Comparison of ENCODE assay signal across 35 cellular contexts in genomic region chr16:69561901-69562300, GRCh38. TPM values are rescaled to one million over a fixed set of nuclear protein-coding genes. Genes with fewer than 3 reads are reported as not detected.
DNase-seq lines count a peak whose midpoint lies in the region; ATAC-seq, FAIRE-seq and TF ChIP-seq lines count a peak whose summit lies in the region.
"Had no signal": no experiment of that assay in that cellular context is flagged by ENCODE, and none has a peak within 500 bp of the region (broad histone marks: within the 10 kb centered on the region; RNA-seq: fewer than 3 reads in every experiment).

No MANE protein-coding gene starts in this region.

- no peak overlapping the region for H3K23ac ChIP-seq in IMR-90 (ENCODE audit: low read depth, low read length)

- H3K36me3 ChIP-seq in IMR-90 (ENCODE audit: control insufficient read depth, insufficient read depth, low read length) = no peaks in the 10 kb centered on the region
- peaks cover 5% of the 10 kb centered on the region; the same call in 1 of the 2 replicates for H3K36me3 ChIP-seq in Panc1 (ENCODE audit: control insufficient read depth, insufficient read depth, low read length)
- H3K36me3 ChIP-seq in HepG2 (replicated peaks in 1 of 2; ENCODE audit: control insufficient read depth in 1 of 2, insufficient read depth in 2 of 2, low read length in 2 of 2) = no peaks in the 10 kb centered on the region
- H3K36me3 ChIP-seq: ascending aorta, cardiac muscle cell, right atrium auricular region, spleen, stomach had no signal

- FAIRE-seq in HepG2 (lab: Jason Lieb, UNC) = no peak
- FAIRE-seq: D721Med, urothelium cell line had no signal

- no peak overlapping the region for H3K18ac ChIP-seq in IMR-90 (ENCODE audit: low read depth, low read length)

- CTCF ChIA-PET in IMR-90 (lab: Yijun Ruan, JAX) (interaction anchor here (0.7 kb wide), 1 partner anchor 36 kb away, joined by 8 read pairs; no protein-coding TSS in a partner anchor), Panc1 (lab: Charles Lee) (no interaction called here), HepG2 (lab: Yijun Ruan, JAX; ENCODE audit: low intra/inter-chr PET ratio, low total read pairs) (no interaction called here)

- H4K20me1 ChIP-seq in IMR-90 (ENCODE audit: insufficient read depth, low read length) = peaks cover under 1% of the 10 kb centered on the region; the same call in 1 of the 2 replicates
- no peaks in the 10 kb centered on the region for H4K20me1 ChIP-seq in HepG2 (ENCODE audit: insufficient read depth, low read length)

- H3K4me1 ChIP-seq in IMR-90 (ENCODE audit: control insufficient read depth, insufficient read depth, low read length) = peaks cover 7% of the 10 kb centered on the region
- H3K4me1 ChIP-seq in Panc1 (ENCODE audit: control insufficient read depth, insufficient read depth, low read length) = peaks cover 8% of the 10 kb centered on the region
- peaks cover 63% of the 10 kb centered on the region for H3K4me1 ChIP-seq in HepG2 (ENCODE audit: insufficient read depth, low read length)

- no peak overlapping the region for H2BK5ac ChIP-seq in IMR-90 (ENCODE audit: low read depth, low read length, poor library complexity, severe bottlenecking)

- H4K5ac ChIP-seq in IMR-90 (ENCODE audit: low read depth, low read length) = no peak overlapping the region

- H2BK120ac ChIP-seq in IMR-90 (ENCODE audit: low read depth, low read length) = no peak overlapping the region

- H3K9me1 ChIP-seq in IMR-90 (ENCODE audit: insufficient read depth, low read length) = no peaks in the 10 kb centered on the region

- dilution Hi-C loops in IMR-90 (cut with HindIII; ENCODE audit: low sequenced_read_pairs, unreplicated experiment) = no loop called here

- H3K56ac ChIP-seq in IMR-90 (ENCODE audit: extremely low read depth, insufficient read depth, low read length) = no peak overlapping the region

- H3K9ac ChIP-seq in IMR-90 (ENCODE audit: low read depth, low read length) (no peak overlapping the region), HepG2 (ENCODE audit: insufficient read depth, low read depth, low read length) (no peak overlapping the region)
- H3K9ac ChIP-seq: GM23248, KMS-11 had no signal

- H2AK5ac ChIP-seq in IMR-90 (ENCODE audit: low read depth, low read length) = no peak overlapping the region

- ATAC-seq in IMR-90 (ENCODE audit: low read depth) (no peak), Panc1 (no peak), HepG2 (no peak), GM18519 (IDR thresholded peaks at IDR 0.05; ENCODE audit: low FRiP score, unreplicated experiment) (no peak)
- ATAC-seq: activated CD4-positive, CD25-positive, alpha-beta regulatory T cell treated with anti-CD3 and anti-CD28 coated beads, Interleukin-2, amount 50 U/mL, for 24 hours; activated T-helper 17 cell treated with anti-CD3 and anti-CD28 coated beads, Interleukin-2, amount 50 U/mL, for 72 hours; effector memory CD8-positive, alpha-beta T cell; left lobe of liver; SK-N-SH treated with all-trans-retinoic acid at 6 μM for 48 hours; T-helper 17 cell had no signal

- no peak overlapping the region for H4K8ac ChIP-seq in IMR-90 (ENCODE audit: low read depth in 2 of 2, low read length in 2 of 2)

- in situ Hi-C loops in IMR-90 (cut with MboI; ENCODE audit: low sequenced_read_pairs) = no loop called here
- in situ Hi-C loops in Panc1 (cut with HindIII; ENCODE audit: low pct_unique_long_range_greater_than_20kb, low sequenced_read_pairs) = no loop called here
- in situ Hi-C loops in HepG2 (cut with HindIII; ENCODE audit: extremely low pct_ligation_motif_present, low pct_unique_long_range_greater_than_20kb) = loop anchor here (10.0 kb wide), 1 partner anchor 167 kb away; no protein-coding TSS in a partner anchor

- H3K79me1 ChIP-seq in IMR-90 (ENCODE audit: low read depth in 1 of 2, low read length in 2 of 2) = peaks cover 0 to 22% of the 10 kb centered on the region in 2 experiments; a peak in 2 of 4 replicates

- H3K9me3 ChIP-seq in IMR-90 (ENCODE audit: control insufficient read depth, insufficient read depth, low read length) (no peaks in the 10 kb centered on the region), Panc1 (ENCODE audit: control insufficient read depth, insufficient read depth, low read depth, low read length) (no peaks in the 10 kb centered on the region), HepG2 (ENCODE audit: low read length) (no peaks in the 10 kb centered on the region)
- H3K9me3 ChIP-seq: ascending aorta, right atrium auricular region, spleen, stomach had no signal

- peaks cover 27% of the 10 kb centered on the region for H3K79me2 ChIP-seq in HepG2 (ENCODE audit: insufficient read depth, low read length)

- no peak overlapping the region for H3K4me2 ChIP-seq in IMR-90 (ENCODE audit: low read depth, low read length)
- H3K4me2 ChIP-seq in HepG2 (ENCODE audit: low read depth, low read length) = peak overlapping the region; percentile 28
- H3K4me2 ChIP-seq: KMS-11 had no signal

- peak; percentile 12 for DNase-seq in SIG-M5 treated with dmso at 0.1 percent for 504 hours (lab: John Stamatoyannopoulos, UW; ENCODE audit: unreplicated experiment)
- no peak for DNase-seq in SIG-M5 (lab: John Stamatoyannopoulos, UW)
- DNase-seq in IMR-90 = no peak
- no peak for DNase-seq in Panc1 (ENCODE audit: low read depth, low spot score)
- peak; percentile 72 for DNase-seq in HepG2 (ENCODE audit: low spot score)
- DNase-seq in COLO829 (ENCODE audit: low spot score) = no peak
- no peak for DNase-seq in DMS153 treated with DMSO at 0.1 percent for 48 hours (lab: John Stamatoyannopoulos, UW; ENCODE audit: unreplicated experiment)
- DNase-seq: activated CD4-positive, alpha-beta memory T cell treated with anti-CD3 and anti-CD28 coated beads for 36 hours; activated CD8-positive, alpha-beta memory T cell treated with anti-CD3 and anti-CD28 coated beads, Interleukin-2, amount 50 U/mL, for 4 hours; activated naive CD4-positive, alpha-beta T cell treated with anti-CD3 and anti-CD28 coated beads, Interleukin-2, amount 50 U/mL, for 16 hours; cortex of kidney; effector memory CD8-positive, alpha-beta T cell; erythroblast; glutamatergic neuron; GM23248; MV-4-11; NCI-H1436 treated with DMSO at 0.1 percent for 48 hours; NCI-H2107; NCI-H345; NCI-H748 treated with DMSO at 0.1 percent for 48 hours; spleen; stimulated activated CD4-positive, alpha-beta T cell treated with anti-CD3 and anti-CD28 coated beads, Interleukin-2, amount 100 ng/mL, for 24 hours; stomach; T-helper 17 cell had no signal

- POLR2A ChIA-PET in IMR-90 (lab: Charles Lee; ENCODE audit: unreplicated experiment) (no interaction called here), Panc1 (lab: Charles Lee) (no interaction called here), HepG2 (lab: Yijun Ruan, JAX) (no interaction called here)

- H4K91ac ChIP-seq in IMR-90 (ENCODE audit: insufficient read depth, low read depth, low read length) = no peak overlapping the region

- no TSS peak for BruUV-seq in IMR-90 (replicated peaks; lab: Mats Ljungman, UMichigan)
- no TSS peak for BruUV-seq in Panc1 (replicated peaks; lab: Mats Ljungman, UMichigan)
- no TSS peak for BruUV-seq in HepG2 (replicated peaks; lab: Mats Ljungman, UMichigan)

- H3K4me3 ChIP-seq in IMR-90 (ENCODE audit: insufficient read depth, low read depth, low read length) = no peak overlapping the region
- no peak overlapping the region for H3K4me3 ChIP-seq in Panc1 (ENCODE audit: low read depth in 2 of 2, low read length in 2 of 2)
- H3K4me3 ChIP-seq in HepG2 (replicated peaks in 1 of 3; ENCODE audit: insufficient read depth in 1 of 3, low read depth in 2 of 3, low read length in 3 of 3) = no peak overlapping the region
- H3K4me3 ChIP-seq: ascending aorta, cardiac muscle cell, GM23248, right atrium auricular region, spleen, stomach had no signal

- no peak overlapping the region for H3K27ac ChIP-seq in IMR-90 (ENCODE audit: insufficient read depth, low read length)
- peak overlapping the region; percentile 59; the same call in 1 of the 2 replicates for H3K27ac ChIP-seq in Panc1 (ENCODE audit: low read length)
- no peak overlapping the region for H3K27ac ChIP-seq in HepG2 (ENCODE audit: extremely low read length, insufficient read depth, low read length)
- H3K27ac ChIP-seq: ascending aorta, cardiac muscle cell, GM23248, KMS-11, right atrium auricular region, spleen, stomach had no signal

- no peak overlapping the region for H2BK15ac ChIP-seq in IMR-90 (ENCODE audit: low read depth, low read length)

- intact Hi-C loops in IMR-90 (cut with micrococcal nuclease) = no loop called here
- intact Hi-C loops in Panc1 (cut with micrococcal nuclease; ENCODE audit: unreplicated experiment) = loop anchor here (10.0 kb wide), 1 partner anchor 87 kb away; no protein-coding TSS in a partner anchor
- intact Hi-C loops in HepG2 (cut with micrococcal nuclease; ENCODE audit: unreplicated experiment) = no loop called here

- no peak overlapping the region for H3K14ac ChIP-seq in IMR-90 (replicated peaks; ENCODE audit: low read depth, low read length)

- H3K27me3 ChIP-seq in IMR-90 (ENCODE audit: control insufficient read depth, insufficient read depth, low read length) (no peaks in the 10 kb centered on the region), Panc1 (ENCODE audit: control insufficient read depth, insufficient read depth, low read length) (no peaks in the 10 kb centered on the region), HepG2 (ENCODE audit: control insufficient read depth in 1 of 2, insufficient read depth in 2 of 2, low read length in 2 of 2) (no peaks in the 10 kb centered on the region; a peak in 1 of 5 replicates)
- H3K27me3 ChIP-seq: ascending aorta, cardiac muscle cell, right atrium auricular region, spleen, stomach had no signal

- TF ChIP-seq POLR2A in IMR-90 (IDR thresholded peaks at IDR 0.05; ENCODE audit: low read depth, low read length) (no peak), HepG2 (IDR thresholded peaks at IDR 0.05; ENCODE audit: insufficient read depth in 1 of 2, low read depth in 2 of 2, low read length in 2 of 2) (no peak)

- TF ChIP-seq CTCF in IMR-90 (conservative IDR thresholded peaks at IDR 0.05; ENCODE audit: low read depth, low read length) = no peak
- no peak for TF ChIP-seq CTCF in Panc1 (IDR thresholded peaks at IDR 0.05)
- TF ChIP-seq CTCF in HepG2 (CRISPR knock-in tag; IDR thresholded peaks at IDR 0.05) = no peak

- no peak for TF ChIP-seq RAD21 in IMR-90 (IDR thresholded peaks at IDR 0.05; ENCODE audit: low read length)
- no peak for TF ChIP-seq RAD21 in HepG2 (CRISPR knock-in tag; IDR thresholded peaks at IDR 0.05)

- no peak overlapping the region for H3K4ac ChIP-seq in IMR-90 (ENCODE audit: low read depth, low read length)

- no peak overlapping the region for H2AK9ac ChIP-seq in IMR-90 (replicated peaks; ENCODE audit: low read depth, low read length, poor library complexity)

- 0 out of 4 replicates have a peak, but pooled peaks of 1 of the 2 experiments have one; percentile 15 for TF ChIP-seq EP300 in HepG2 (IDR thresholded peaks at IDR 0.05; ENCODE audit: low read depth in 2 of 2, low read length in 2 of 2)
- no peak for TF ChIP-seq EP300 in HepG2 (CRISPR knock-in tag; IDR thresholded peaks at IDR 0.05; ENCODE audit: borderline replicate concordance)

- H2AFZ ChIP-seq in IMR-90 (replicated peaks; ENCODE audit: low read length, poor library complexity) (no peak overlapping the region), HepG2 (ENCODE audit: low read length) (no peak overlapping the region)
- H2AFZ ChIP-seq: GM23248 had no signal

- H2BK20ac ChIP-seq in IMR-90 (ENCODE audit: low read depth, low read length) = no peak overlapping the region

RNA-seq across cellular contexts. Expression of gene NFAT5, which starts 3.9 kb away (rescaled TPM):
- total RNA-seq in IMR-90 (2012; rRNA removed) (16.9 and 20.1 TPM in 2 replicates), Panc1 (2021; ENCODE audit: unreplicated experiment) (57.0 TPM), HepG2 (2016; rRNA removed; fragmentation: Illumina TruSeq; extraction: Trizol) (20.5 and 49.3 TPM in 2 replicates)
- polyA plus RNA-seq in IMR-90 (2012; rRNA removed) (10.8 and 10.9 TPM in 2 replicates), HepG2 (2011; rRNA removed) (38.4 and 54.3 TPM in 2 replicates)
- 1.7 and 1.8 TPM in 2 replicates for polyA plus RNA-seq in IMR-90 (2012; cell fraction: cytosol; rRNA removed)
- polyA plus RNA-seq in IMR-90 (2012; cell fraction: nucleus; rRNA removed; ENCODE audit: low replicate concordance) = 10.2 and 78.3 TPM in 2 replicates
- 6.0 TPM for polyA plus RNA-seq in Panc1 (2012; ENCODE audit: insufficient read length)
- total RNA-seq in HepG2 (2016; cell fraction: cytosol; rRNA removed; fragmentation: Illumina TruSeq; extraction: Trizol; ENCODE audit: low read depth) = 24.3 and 24.8 TPM in 2 replicates
- 18.4 and 45.8 TPM in 2 replicates for total RNA-seq in HepG2 (2016; cell fraction: insoluble cytoplasmic fraction; rRNA removed; fragmentation: Illumina TruSeq; extraction: Trizol)
- 11.3 and 13.6 TPM in 2 replicates for total RNA-seq in HepG2 (2016; cell fraction: membrane; rRNA removed; fragmentation: Illumina TruSeq; extraction: Trizol)
- total RNA-seq in HepG2 (2016; cell fraction: nucleus; rRNA removed; fragmentation: Illumina TruSeq; extraction: Trizol) = 56.4 and 58.5 TPM in 2 replicates
- 16.2 and 21.9 TPM in 2 replicates for polyA plus RNA-seq in HepG2 (2011; cell fraction: cytosol; rRNA removed)
- polyA plus RNA-seq in HepG2 (2011; cell fraction: nucleus; rRNA removed) = 40.8 and 43.9 TPM in 2 replicates
- polyA plus RNA-seq in HepG2 (2012) = 11.1 and 13.6 TPM in 2 replicates
- 0.27 and 0.49 TPM in 2 replicates for polyA plus RNA-seq in HepG2 (2016; cell fraction: cytosol; fragmentation: Illumina TruSeq; extraction: Trizol; ENCODE audit: low read depth)
- 14.9 and 15.4 TPM in 2 replicates for polyA plus RNA-seq in HepG2 (2016; cell fraction: insoluble cytoplasmic fraction; fragmentation: Illumina TruSeq; extraction: Trizol; ENCODE audit: low read depth)
- polyA plus RNA-seq in HepG2 (2016; cell fraction: membrane; fragmentation: Illumina TruSeq; extraction: Trizol; ENCODE audit: low read depth) = 1.1 and 1.6 TPM in 2 replicates
- polyA plus RNA-seq in HepG2 (2016; cell fraction: nucleus; fragmentation: Illumina TruSeq; extraction: Trizol; ENCODE audit: insufficient read depth, low read depth) = 44.4 and 51.2 TPM in 2 replicates
- 42.0 and 124 TPM in 2 replicates for polyA minus RNA-seq in HepG2 (2011; rRNA and poly(A)+ RNA removed; ENCODE audit: low replicate concordance)
- 77.0 and 77.2 TPM in 2 replicates for polyA minus RNA-seq in HepG2 (2011; cell fraction: cytosol; rRNA and poly(A)+ RNA removed)
- polyA minus RNA-seq in HepG2 (2011; cell fraction: nucleus; rRNA and poly(A)+ RNA removed) = 142 and 175 TPM in 2 replicates

Comparison
In these comparisons a context has a peak if more than half of its experiments do, and no peak if none do; other contexts are left out.
1. DNase-seq: peak in SIG-M5 treated with dmso at 0.1 percent for 504 hours (single experiment) and HepG2 (single experiment); none in SIG-M5 (single experiment), IMR-90 (single experiment), Panc1 (single experiment), COLO829 (single experiment) and DMS153 treated with DMSO at 0.1 percent for 48 hours (single experiment).